28 cellular contexts compared by ENCODE assay signal in the genomic region with DNA sequence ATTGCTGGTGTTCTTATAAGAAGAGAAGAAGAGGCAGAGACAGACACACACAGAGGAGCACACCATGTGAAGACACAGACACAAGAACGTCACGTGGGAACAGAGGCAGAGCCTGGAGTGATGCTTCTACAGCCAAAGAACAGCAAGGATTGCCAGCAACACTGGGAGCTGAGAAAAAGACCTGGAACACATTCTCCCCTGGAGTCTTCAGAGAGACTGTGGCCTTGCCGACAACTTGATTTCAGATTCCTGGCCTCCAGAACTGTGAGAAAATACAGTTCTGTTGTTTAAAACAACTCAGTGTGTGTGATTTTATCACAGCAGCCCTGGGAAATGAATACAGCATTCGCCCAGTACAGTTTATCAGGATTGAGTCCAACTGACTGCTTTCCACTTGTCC.
"Had no signal": no experiment of that assay in that cellular context is flagged by ENCODE, and none has a peak within 500 bp of the region (broad histone marks: within the 10 kb centered on the region; RNA-seq: fewer than 3 reads in every experiment).

No MANE protein-coding gene starts in this region.

- DNase-seq: activated CD4-positive, alpha-beta memory T cell treated with anti-CD3 and anti-CD28 coated beads for 36 hours; activated CD4-positive, alpha-beta T cell treated with anti-CD3 and anti-CD28 coated beads, Interleukin-2, amount 10 ng/mL, durations not matched to agents 24 days and 14 days; activated CD4-positive, CD25-positive, alpha-beta regulatory T cell treated with anti-CD3 and anti-CD28 coated beads, Interleukin-2, amount 50 U/mL, for 72 hours; activated effector memory CD4-positive, alpha-beta T cell treated with Interleukin-2 at 50 U/mL for 16 hours; activated naive CD4-positive, alpha-beta T cell treated with Interleukin-2 at 50 U/mL for 16 hours; activated naive CD8-positive, alpha-beta T cell treated with anti-CD3 and anti-CD28 coated beads for 36 hours; activated T-cell treated with anti-CD3 and anti-CD28 coated beads, Interleukin-2, amount 50 U/mL, for 72 hours; adrenal gland; aorta; body of pancreas; cerebellar nuclear complex; effector memory CD4-positive, alpha-beta T cell; immature natural killer cell; kidney glomerular epithelial cell; lower lobe of right lung; retina; stimulated activated CD4-positive, alpha-beta T cell treated with anti-CD3 and anti-CD28 coated beads, Interleukin-12 subunit alpha, Interleukin-12 subunit beta, amount 100 ng/mL, for 4 hours; stimulated activated CD4-positive, alpha-beta T cell treated with anti-CD3 and anti-CD28 coated beads, Interleukin-4, amount 100 ng/mL, for 1 hour; SW 1271; T-helper 9 cell; uterus had no signal

- H3K9me3 ChIP-seq: adrenal gland, prostate gland, uterus had no signal

- ATAC-seq: activated T-cell treated with anti-CD3 and anti-CD28 coated beads, Interleukin-2, amount 50 U/mL, for 72 hours; body of pancreas; gastroesophageal sphincter; left lobe of liver; lower lobe of right lung; sciatic nerve had no signal

- H3K4me3 ChIP-seq: adrenal gland, body of pancreas, coronary artery, dorsolateral prefrontal cortex, gastroesophageal sphincter, lower lobe of right lung, prostate gland, skin epidermis, uterus had no signal

- H3K27ac ChIP-seq: adrenal gland, body of pancreas, coronary artery, dorsolateral prefrontal cortex, gastroesophageal sphincter, lower lobe of right lung, skin epidermis, uterus had no signal

- H3K27me3 ChIP-seq: adrenal gland, body of pancreas, dorsolateral prefrontal cortex, gastroesophageal sphincter, uterus had no signal

- H3K36me3 ChIP-seq: adrenal gland, gastroesophageal sphincter, lower lobe of right lung, prostate gland, uterus had no signal

- H3K4me1 ChIP-seq: adrenal gland, gastroesophageal sphincter, lower lobe of right lung, prostate gland, uterus had no signal
